Comparison of ENCODE assay signal across 18 cellular contexts in the genomic region with DNA sequence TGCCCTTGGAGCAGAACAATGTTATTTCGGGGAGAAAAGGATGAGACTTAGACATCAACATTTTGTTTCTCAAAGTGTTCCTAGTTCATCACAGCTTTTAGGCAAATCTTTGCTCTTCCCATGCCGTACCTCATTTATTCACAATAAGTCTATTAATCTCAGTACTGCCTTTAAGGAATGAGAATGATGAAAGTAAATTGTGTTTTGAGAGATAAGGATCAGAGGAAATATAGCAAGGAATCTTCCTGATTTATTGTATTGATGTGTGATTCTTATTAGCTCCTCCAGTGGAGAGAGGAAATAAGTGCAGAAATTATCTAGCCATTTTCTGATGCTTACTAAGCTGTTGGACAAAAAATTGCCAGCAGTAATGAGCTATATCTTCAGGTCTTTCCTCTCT. TPM values are rescaled to one million over a fixed set of nuclear protein-coding genes. Genes with fewer than 3 reads are reported as not detected.
DNase-seq lines count a peak whose midpoint lies in the region; ATAC-seq, FAIRE-seq and TF ChIP-seq lines count a peak whose summit lies in the region.
"Had no signal": no experiment of that assay in that cellular context is flagged by ENCODE, and none has a peak within 500 bp of the region (broad histone marks: within the 10 kb centered on the region; RNA-seq: fewer than 3 reads in every experiment).

No MANE protein-coding gene starts in this region.

- TF ChIP-seq EP300 in GM12878 (IDR thresholded peaks at IDR 0.05; ENCODE audit: borderline replicate concordance in 1 of 2, control insufficient read depth in 1 of 2, low read depth in 2 of 2, low read length in 2 of 2) = no peak

- SMC1A ChIA-PET in GM12878 (lab: Charles Lee; ENCODE audit: uncharacterized antibody, unreplicated experiment) = interaction anchor here (0.6 to 5.0 kb wide), 12 partner anchors 18 to 180 kb away, joined by 3 to 20 read pairs (median 4); partner anchors contain the start of genes NUDT17 and PIAS3

- no peaks in the 10 kb centered on the region for H3K9me3 ChIP-seq in GM12878 (replicated peaks; ENCODE audit: control insufficient read depth, insufficient read depth, low read length)
- no peaks in the 10 kb centered on the region for H3K9me3 ChIP-seq in neural progenitor cell (ENCODE audit: low read depth)
- H3K9me3 ChIP-seq: heart left ventricle, prostate gland had no signal

- H3K4me1 Mint-ChIP-seq in activated CD4-positive, alpha-beta T cell treated with anti-CD3 and anti-CD28 coated beads for 36 hours = peaks cover 48% of the 10 kb centered on the region
- H3K4me1 Mint-ChIP-seq in neural progenitor cell = peaks cover 15% of the 10 kb centered on the region

- H3K4me1 ChIP-seq in GM12878 (ENCODE audit: control insufficient read depth, insufficient read depth, low read length) (peaks cover 10% of the 10 kb centered on the region), neural progenitor cell (peaks cover 9% of the 10 kb centered on the region)

- POLR2A ChIA-PET in activated CD4-positive, alpha-beta T cell treated with anti-CD3 and anti-CD28 coated beads for 36 hours (lab: Charles Lee) = interaction anchor here (0.6 to 1.2 kb wide), 3 partner anchors 33 to 150 kb away, joined by 3 to 12 read pairs (median 3); partner anchors contain the start of genes ANKRD34A and POLR3GL
- POLR2A ChIA-PET in GM12878 (lab: Charles Lee) = interaction anchor here (1.1 to 3.9 kb wide), 2 partner anchors 12 to 33 kb away, joined by 3 to 20 read pairs; partner anchors contain the start of gene PIAS3

- H3K27me3 ChIP-seq in GM12878 (replicated peaks in 1 of 2; ENCODE audit: control insufficient read depth in 2 of 2, insufficient read depth in 2 of 2, low read length in 1 of 2) (no peaks in the 10 kb centered on the region), neural progenitor cell (no peaks in the 10 kb centered on the region), H7 (ENCODE audit: control insufficient read depth, insufficient read depth, low read length) (no peaks in the 10 kb centered on the region)
- H3K27me3 ChIP-seq: heart left ventricle had no signal

- ATAC-seq in activated CD4-positive, alpha-beta T cell treated with anti-CD3 and anti-CD28 coated beads for 36 hours = no peak
- ATAC-seq in GM12878 (no peak), Right ventricle myocardium inferior (no peak)
- ATAC-seq: heart left ventricle had no signal

- peak overlapping the region; percentile 99 for H3K4me3 ChIP-seq in NB4 (ENCODE audit: low read depth, low read length)
- H3K4me3 ChIP-seq in GM12878 = 0 out of 2 replicates have a peak overlapping the region, but pooled peaks have one; percentile 67
- H3K4me3 ChIP-seq in neural progenitor cell = peak overlapping the region; percentile 68
- no peak overlapping the region for H3K4me3 ChIP-seq in H7 (ENCODE audit: insufficient read depth, low read depth, low read length)
- H3K4me3 ChIP-seq: prostate gland had no signal

- no peaks in the 10 kb centered on the region for H3K9me3 Mint-ChIP-seq in activated CD4-positive, alpha-beta T cell treated with anti-CD3 and anti-CD28 coated beads for 36 hours (ENCODE audit: low read depth)
- H3K9me3 Mint-ChIP-seq in neural progenitor cell = no peaks in the 10 kb centered on the region

- BruUV-seq in GM12878 (replicated peaks; lab: Mats Ljungman, UMichigan) = no TSS peak

- 100% methylated on average over 2 of the region's 2 CpGs for WGBS in GM12878 (ENCODE audit: insufficient coverage, insufficient replicate concordance, low lambda C conversion rate, missing lambda C conversion rate)

- H2AFZ ChIP-seq in GM12878 (ENCODE audit: control insufficient read depth, low read depth, low read length) (no peak overlapping the region), neural progenitor cell (replicated peaks) (no peak overlapping the region)

- in situ Hi-C loops in GM12878 (cut with MboI) = no loop called here

- peak overlapping the region; percentile 97 for H3K4me3 Mint-ChIP-seq in activated CD4-positive, alpha-beta T cell treated with anti-CD3 and anti-CD28 coated beads for 36 hours
- H3K4me3 Mint-ChIP-seq in neural progenitor cell = peak overlapping the region; percentile 98

- CTCF ChIA-PET in activated CD4-positive, alpha-beta T cell treated with anti-CD3 and anti-CD28 coated beads for 36 hours (lab: Charles Lee) = interaction anchor here (0.9 to 8.1 kb wide), 10 partner anchors 13 to 209 kb away, joined by 3 to 98 read pairs (median 4); partner anchors contain the start of genes NUDT17 and PIAS3
- CTCF ChIA-PET in GM12878 (lab: Yijun Ruan, JAX) = interaction anchor here (1.0 to 6.4 kb wide), 8 partner anchors 13 to 206 kb away, joined by 3 to 80 read pairs (median 5); partner anchors contain the start of genes NUDT17 and PIAS3

- no peak for DNase-seq in activated CD4-positive, alpha-beta T cell treated with anti-CD3 and anti-CD28 coated beads for 36 hours
- DNase-seq in activated CD4-positive, alpha-beta T cell treated with anti-CD3 and anti-CD28 coated beads for 1 hour = no peak
- DNase-seq in NB4 (ENCODE audit: low read depth) (no peak), GM12878 (ENCODE audit: low read depth, low spot score) (no peak), neural progenitor cell (ENCODE audit: low spot score) (no peak), H7 (no peak), Right ventricle myocardium inferior (ENCODE audit: missing footprints) (no peak), GOT3 (lab: John Stamatoyannopoulos, UW) (no peak)
- DNase-seq: ACHN; activated CD4-positive, CD25-positive, alpha-beta regulatory T cell treated with anti-CD3 and anti-CD28 coated beads, Interleukin-2, amount 50 U/mL, for 72 hours; amygdala; heart left ventricle; NCI-H1048; NCI-H524 treated with DMSO at 0.1 percent for 48 hours; SIG-M5; substantia nigra had no signal

- H3K4me2 ChIP-seq in GM12878 (ENCODE audit: control insufficient read depth, insufficient read depth) (no peak overlapping the region), neural progenitor cell (no peak overlapping the region)

- H3K36me3 Mint-ChIP-seq in activated CD4-positive, alpha-beta T cell treated with anti-CD3 and anti-CD28 coated beads for 36 hours (ENCODE audit: low read depth) = peaks cover 47% of the 10 kb centered on the region
- peaks cover 29% of the 10 kb centered on the region for H3K36me3 Mint-ChIP-seq in neural progenitor cell

- H3K27ac ChIP-seq in GM12878 (ENCODE audit: control insufficient read depth, insufficient read depth) (no peak overlapping the region), neural progenitor cell (no peak overlapping the region)
- H3K27ac ChIP-seq: heart left ventricle, prostate gland had no signal

- H3K79me2 ChIP-seq in GM12878 (ENCODE audit: control insufficient read depth, insufficient read depth, low read length) = peaks cover 32% of the 10 kb centered on the region
- H3K79me2 ChIP-seq in neural progenitor cell (ENCODE audit: low read depth) = peaks cover 28% of the 10 kb centered on the region

- intact Hi-C loops in activated CD4-positive, alpha-beta T cell treated with anti-CD3 and anti-CD28 coated beads for 36 hours (cut with DNase I, micrococcal nuclease) = loop anchor here (2.0 to 10.0 kb wide), 3 partner anchors 19 to 81 kb away; partner anchors contain the start of gene NUDT17 (in 1 of the 2)
- intact Hi-C loops in GM12878 (cut with micrococcal nuclease; ENCODE audit: unreplicated experiment) (no loop called here), Right ventricle myocardium inferior (cut with DNase I) (loop anchor here (10.0 kb wide), 1 partner anchor 81 kb away; no protein-coding TSS in a partner anchor)

- TF ChIP-seq CTCF in NB4 (IDR thresholded peaks at IDR 0.05; ENCODE audit: low read depth, low read length) = no peak
- peak in 1 of 3 experiments; percentile 19; a peak in 2 of 6 replicates for TF ChIP-seq CTCF in GM12878 (IDR thresholded peaks at IDR 0.05 in 2 of 3, conservative IDR thresholded peaks at IDR 0.05 in 1 of 3; ENCODE audit: control insufficient read depth in 2 of 3, extremely low read depth in 1 of 3, insufficient read depth in 1 of 3, low read depth in 3 of 3, low read length in 3 of 3)
- no peak for TF ChIP-seq CTCF in neural progenitor cell (IDR thresholded peaks at IDR 0.05)

- no peaks in the 10 kb centered on the region for H3K27me3 Mint-ChIP-seq in activated CD4-positive, alpha-beta T cell treated with anti-CD3 and anti-CD28 coated beads for 36 hours
- peaks cover 2% of the 10 kb centered on the region for H3K27me3 Mint-ChIP-seq in neural progenitor cell (ENCODE audit: insufficient read depth, low read depth)

- TF ChIP-seq POLR2A in NB4 (IDR thresholded peaks at IDR 0.05; ENCODE audit: extremely low read depth, insufficient read length) (no peak), GM12878 (IDR thresholded peaks at IDR 0.05; ENCODE audit: low read depth, low read length) (no peak)

- H3K27ac Mint-ChIP-seq in activated CD4-positive, alpha-beta T cell treated with anti-CD3 and anti-CD28 coated beads for 36 hours = peak overlapping the region; percentile 34
- H3K27ac Mint-ChIP-seq in neural progenitor cell = no peak overlapping the region

- H4K20me1 ChIP-seq in GM12878 (ENCODE audit: control insufficient read depth, insufficient read depth) (no peaks in the 10 kb centered on the region), neural progenitor cell (ENCODE audit: low read depth) (no peaks in the 10 kb centered on the region)

- RAD21 ChIA-PET in GM12878 (lab: Charles Lee; ENCODE audit: unreplicated experiment) = interaction anchor here (0.9 to 1.3 kb wide), 2 partner anchors 21 to 93 kb away, joined by 3 to 4 read pairs; partner anchors contain the start of gene PEX11B

- no peak for TF ChIP-seq RAD21 in GM12878 (IDR thresholded peaks at IDR 0.05; ENCODE audit: insufficient read depth, low read depth, low read length)

- H3F3A ChIP-seq in neural progenitor cell (ENCODE audit: low read depth) = peaks cover 13% of the 10 kb centered on the region

- peaks cover 4 to 22% of the 10 kb centered on the region in 2 experiments; a peak in 3 of 4 replicates for H3K36me3 ChIP-seq in GM12878 (ENCODE audit: control insufficient read depth in 2 of 2, insufficient read depth in 2 of 2, low read length in 1 of 2)
- H3K36me3 ChIP-seq in neural progenitor cell = peaks cover 20% of the 10 kb centered on the region
- H3K36me3 ChIP-seq in H7 (replicated peaks; ENCODE audit: control insufficient read depth, insufficient read depth, low read length) = peaks cover 23% of the 10 kb centered on the region

- no peak for FAIRE-seq in GM12878 (lab: Jason Lieb, UNC)
- FAIRE-seq: G401.6 had no signal

- H3K9ac ChIP-seq in GM12878 (ENCODE audit: control insufficient read depth, insufficient read depth, low read length) (no peak overlapping the region), neural progenitor cell (no peak overlapping the region)

RNA-seq across cellular contexts. Expression of gene POLR3C, which starts 2.0 kb away (rescaled TPM):
- total RNA-seq in activated CD4-positive, alpha-beta T cell treated with anti-CD3 and anti-CD28 coated beads for 36 hours = 10 to 100 TPM; 34.2 to 42.6 TPM
- total RNA-seq in GM12878 (2013; cell fraction: nucleolus; rRNA removed) = 45.6 and 46.6 TPM in 2 replicates
- total RNA-seq in GM12878 (2014; rRNA removed) (30.8 and 32.0 TPM in 2 replicates), GM12878 (2014; rRNA removed; fragmentation: Illumina TruSeq; extraction: Trizol) (34.8 and 35.1 TPM in 2 replicates), GM12878 (2021) (32.9 and 34.5 TPM in 2 replicates), neural progenitor cell (ENCODE audit: low replicate concordance) (15.6 and 29.5 TPM in 2 replicates), Right ventricle myocardium inferior (11.4 TPM)
- polyA plus RNA-seq in GM12878 (2011; ENCODE audit: low read depth) = 19.8 TPM
- polyA plus RNA-seq in GM12878 (2011; rRNA removed) (40.4 and 41.3 TPM in 2 replicates), GM12878 (2014; fragmentation: Illumina TruSeq; extraction: Trizol) (40.9 and 45.7 TPM in 2 replicates), GM12878 (2014; fragmentation: Nextera tagmentation; extraction: Ambion mirVana) (10 to 100 TPM; 13.0 to 21.1 TPM), GM12878 (2014; rRNA removed) (29.7 and 31.1 TPM in 2 replicates), GM12878 (2016; fragmentation: Nextera tagmentation; extraction: Ambion mirVana) (10 to 100 TPM; 44.0 to 44.8 TPM)
- 44.5 and 46.2 TPM in 2 replicates for polyA plus RNA-seq in GM12878 (2011; cell fraction: cytosol; rRNA removed)
- polyA plus RNA-seq in GM12878 (2011; cell fraction: nucleus; rRNA removed) = 44.5 and 53.1 TPM in 2 replicates
- 19.4 and 23.7 TPM in 2 replicates for polyA plus RNA-seq in GM12878 (2012)
- 52.4 and 74.0 TPM in 2 replicates for polyA minus RNA-seq in GM12878 (2011; rRNA and poly(A)+ RNA removed)
- 17.6 and 20.1 TPM in 2 replicates for polyA minus RNA-seq in GM12878 (2011; cell fraction: cytosol; rRNA and poly(A)+ RNA removed)
- polyA minus RNA-seq in GM12878 (2011; cell fraction: nucleus; rRNA and poly(A)+ RNA removed) = 21.4 and 34.1 TPM in 2 replicates
- 44.3 and 45.1 TPM in 2 replicates for total RNA-seq in H7 (2014; rRNA removed; shearing (Covaris generic))

RNA-seq across cellular contexts. Expression of gene RNF115, which starts 2.1 kb away (rescaled TPM):
- 10 to 100 TPM; 11.8 to 13.9 TPM for total RNA-seq in activated CD4-positive, alpha-beta T cell treated with anti-CD3 and anti-CD28 coated beads for 36 hours
- 61.1 and 64.9 TPM in 2 replicates for total RNA-seq in GM12878 (2013; cell fraction: nucleolus; rRNA removed)
- 13.0 and 13.8 TPM in 2 replicates for total RNA-seq in GM12878 (2014; rRNA removed)
- total RNA-seq in GM12878 (2014; rRNA removed; fragmentation: Illumina TruSeq; extraction: Trizol) = 15.3 and 16.3 TPM in 2 replicates
- total RNA-seq in GM12878 (2021) = 11.6 and 12.8 TPM in 2 replicates
- polyA plus RNA-seq in GM12878 (2011; ENCODE audit: low read depth) = 5.8 TPM
- 22.0 and 24.8 TPM in 2 replicates for polyA plus RNA-seq in GM12878 (2011; rRNA removed)
- 8.2 and 11.5 TPM in 2 replicates for polyA plus RNA-seq in GM12878 (2011; cell fraction: cytosol; rRNA removed)
- polyA plus RNA-seq in GM12878 (2011; cell fraction: nucleus; rRNA removed) = 16.0 and 18.2 TPM in 2 replicates
- 8.0 and 8.1 TPM in 2 replicates for polyA plus RNA-seq in GM12878 (2012)
- polyA plus RNA-seq in GM12878 (2014; fragmentation: Illumina TruSeq; extraction: Trizol) = 15.5 and 18.3 TPM in 2 replicates
- polyA plus RNA-seq in GM12878 (2014; fragmentation: Nextera tagmentation; extraction: Ambion mirVana) = 1 to 10 TPM; 3.4 to 5.4 TPM
- 10.3 and 11.0 TPM in 2 replicates for polyA plus RNA-seq in GM12878 (2014; rRNA removed)
- polyA plus RNA-seq in GM12878 (2016; fragmentation: Nextera tagmentation; extraction: Ambion mirVana) = 10 to 100 TPM; 12.5 to 12.9 TPM
- 11.4 and 19.3 TPM in 2 replicates for polyA minus RNA-seq in GM12878 (2011; rRNA and poly(A)+ RNA removed)
- 3.5 and 3.7 TPM in 2 replicates for polyA minus RNA-seq in GM12878 (2011; cell fraction: cytosol; rRNA and poly(A)+ RNA removed)
- polyA minus RNA-seq in GM12878 (2011; cell fraction: nucleus; rRNA and poly(A)+ RNA removed) = 5.3 and 11.2 TPM in 2 replicates
- total RNA-seq in neural progenitor cell (ENCODE audit: low replicate concordance) = 9.7 and 12.9 TPM in 2 replicates
- total RNA-seq in H7 (2014; rRNA removed; shearing (Covaris generic)) = 11.3 and 11.5 TPM in 2 replicates
- 47.9 TPM for total RNA-seq in Right ventricle myocardium inferior

RNA-seq across cellular contexts. Expression of gene NUDT17, which starts 19.4 kb away (rescaled TPM):
- total RNA-seq in activated CD4-positive, alpha-beta T cell treated with anti-CD3 and anti-CD28 coated beads for 36 hours = 1 to 10 TPM; 3.7 to 4.0 TPM
- 2.3 and 2.5 TPM in 2 replicates for total RNA-seq in GM12878 (2013; cell fraction: nucleolus; rRNA removed)
- total RNA-seq in GM12878 (2014; rRNA removed) = 3.8 and 5.1 TPM in 2 replicates
- total RNA-seq in GM12878 (2014; rRNA removed; fragmentation: Illumina TruSeq; extraction: Trizol) = 2.8 and 2.9 TPM in 2 replicates
- 3.1 and 4.3 TPM in 2 replicates for total RNA-seq in GM12878 (2021)
- polyA plus RNA-seq in GM12878 (2011; ENCODE audit: low read depth) = 1.6 TPM
- polyA plus RNA-seq in GM12878 (2011; rRNA removed) = 3.0 and 4.4 TPM in 2 replicates
- polyA plus RNA-seq in GM12878 (2011; cell fraction: cytosol; rRNA removed) = 4.0 and 4.6 TPM in 2 replicates
- polyA plus RNA-seq in GM12878 (2011; cell fraction: nucleus; rRNA removed) = 14.7 and 17.2 TPM in 2 replicates
- polyA plus RNA-seq in GM12878 (2012) = 3.1 and 3.5 TPM in 2 replicates
- 3.3 and 4.4 TPM in 2 replicates for polyA plus RNA-seq in GM12878 (2014; fragmentation: Illumina TruSeq; extraction: Trizol)
- polyA plus RNA-seq in GM12878 (2014; fragmentation: Nextera tagmentation; extraction: Ambion mirVana) = 1 to 10 TPM; 1.2 to 2.6 TPM
- 4.7 and 6.3 TPM in 2 replicates for polyA plus RNA-seq in GM12878 (2014; rRNA removed)
- polyA plus RNA-seq in GM12878 (2016; fragmentation: Nextera tagmentation; extraction: Ambion mirVana) = 1 to 10 TPM; 3.2 to 4.1 TPM
- 0.88 and 2.1 TPM in 2 replicates for polyA minus RNA-seq in GM12878 (2011; rRNA and poly(A)+ RNA removed)
- polyA minus RNA-seq in GM12878 (2011; cell fraction: cytosol; rRNA and poly(A)+ RNA removed) = 1.1 TPM in 1 of 2 replicates, not detected in the other
- polyA minus RNA-seq in GM12878 (2011; cell fraction: nucleus; rRNA and poly(A)+ RNA removed) = 1.1 and 3.0 TPM in 2 replicates
- 5.9 and 11.9 TPM in 2 replicates for total RNA-seq in neural progenitor cell (ENCODE audit: low replicate concordance)
- total RNA-seq in H7 (2014; rRNA removed; shearing (Covaris generic)) = 4.4 and 8.8 TPM in 2 replicates
- total RNA-seq in Right ventricle myocardium inferior = 3.3 TPM

RNA-seq across cellular contexts. Expression of gene PIAS3, which starts 32.9 kb away (rescaled TPM):
- 10 to 100 TPM; 20.0 to 22.0 TPM for total RNA-seq in activated CD4-positive, alpha-beta T cell treated with anti-CD3 and anti-CD28 coated beads for 36 hours
- total RNA-seq in GM12878 (2013; cell fraction: nucleolus; rRNA removed) = 22.8 and 27.5 TPM in 2 replicates
- total RNA-seq in GM12878 (2014; rRNA removed) (8.1 and 8.4 TPM in 2 replicates), GM12878 (2014; rRNA removed; fragmentation: Illumina TruSeq; extraction: Trizol) (4.5 and 5.3 TPM in 2 replicates), GM12878 (2021) (9.7 and 10.1 TPM in 2 replicates), neural progenitor cell (ENCODE audit: low replicate concordance) (15.7 and 33.7 TPM in 2 replicates), Right ventricle myocardium inferior (15.7 TPM)
- 11.7 TPM for polyA plus RNA-seq in GM12878 (2011; ENCODE audit: low read depth)
- polyA plus RNA-seq in GM12878 (2011; rRNA removed) (7.0 and 11.1 TPM in 2 replicates), GM12878 (2014; fragmentation: Illumina TruSeq; extraction: Trizol) (11.8 and 14.9 TPM in 2 replicates), GM12878 (2014; fragmentation: Nextera tagmentation; extraction: Ambion mirVana) (1 to 10 TPM in 1 of 2 experiments, under 1 TPM in 1; 0.85 to 1.6 TPM), GM12878 (2014; rRNA removed) (11.5 and 12.1 TPM in 2 replicates), GM12878 (2016; fragmentation: Nextera tagmentation; extraction: Ambion mirVana) (10 to 100 TPM; 11.4 to 13.4 TPM)
- 14.7 and 19.6 TPM in 2 replicates for polyA plus RNA-seq in GM12878 (2011; cell fraction: cytosol; rRNA removed)
- polyA plus RNA-seq in GM12878 (2011; cell fraction: nucleus; rRNA removed) = 43.0 and 45.5 TPM in 2 replicates
- polyA plus RNA-seq in GM12878 (2012) = 14.7 and 15.2 TPM in 2 replicates
- polyA minus RNA-seq in GM12878 (2011; rRNA and poly(A)+ RNA removed) = 7.8 and 11.5 TPM in 2 replicates
- polyA minus RNA-seq in GM12878 (2011; cell fraction: cytosol; rRNA and poly(A)+ RNA removed) = 5.3 and 6.1 TPM in 2 replicates
- 9.1 and 15.8 TPM in 2 replicates for polyA minus RNA-seq in GM12878 (2011; cell fraction: nucleus; rRNA and poly(A)+ RNA removed)
- 27.0 and 27.4 TPM in 2 replicates for total RNA-seq in H7 (2014; rRNA removed; shearing (Covaris generic))

RNA-seq across cellular contexts. Expression of gene ANKRD35, which starts 59.6 kb away (rescaled TPM):
- under 1 TPM; 0.30 to 0.55 TPM for total RNA-seq in activated CD4-positive, alpha-beta T cell treated with anti-CD3 and anti-CD28 coated beads for 36 hours
- total RNA-seq in GM12878 (2013; cell fraction: nucleolus; rRNA removed) = not detected in 2 replicates
- total RNA-seq in GM12878 (2014; rRNA removed) (not detected in 2 replicates), GM12878 (2014; rRNA removed; fragmentation: Illumina TruSeq; extraction: Trizol) (not detected in 2 replicates), GM12878 (2021) (0.08 TPM in 1 of 2 replicates, not detected in the other), neural progenitor cell (ENCODE audit: low replicate concordance) (1.1 and 1.9 TPM in 2 replicates), Right ventricle myocardium inferior (1.1 TPM)
- not detected for polyA plus RNA-seq in GM12878 (2011; ENCODE audit: low read depth)
- polyA plus RNA-seq in GM12878 (2011; rRNA removed) (0.01 TPM in 1 of 2 replicates, not detected in the other), GM12878 (2014; fragmentation: Illumina TruSeq; extraction: Trizol) (not detected in 2 replicates), GM12878 (2014; fragmentation: Nextera tagmentation; extraction: Ambion mirVana) (not detected), GM12878 (2014; rRNA removed) (not detected in 2 replicates), GM12878 (2016; fragmentation: Nextera tagmentation; extraction: Ambion mirVana) (not detected)
- not detected in 2 replicates for polyA plus RNA-seq in GM12878 (2011; cell fraction: cytosol; rRNA removed)
- 0.04 TPM in 1 of 2 replicates, not detected in the other for polyA plus RNA-seq in GM12878 (2011; cell fraction: nucleus; rRNA removed)
- not detected in 2 replicates for polyA plus RNA-seq in GM12878 (2012)
- polyA minus RNA-seq in GM12878 (2011; rRNA and poly(A)+ RNA removed) = 0.10 TPM in 1 of 2 replicates, not detected in the other
- polyA minus RNA-seq in GM12878 (2011; cell fraction: cytosol; rRNA and poly(A)+ RNA removed) = not detected in 2 replicates
- not detected in 2 replicates for polyA minus RNA-seq in GM12878 (2011; cell fraction: nucleus; rRNA and poly(A)+ RNA removed)
- total RNA-seq in H7 (2014; rRNA removed; shearing (Covaris generic)) = 0.22 and 0.52 TPM in 2 replicates
